Comparison of ENCODE assay signal across 25 cellular contexts in genomic region chr2:224772494-224772893, GRCh38. TPM values are rescaled to one million over a fixed set of nuclear protein-coding genes. Genes with fewer than 3 reads are reported as not detected.
DNase-seq lines count a peak whose midpoint lies in the region; ATAC-seq and TF ChIP-seq lines count a peak whose summit lies in the region.
"Had no signal": no experiment of that assay in that cellular context is flagged by ENCODE, and none has a peak within 500 bp of the region (broad histone marks: within the 10 kb centered on the region; RNA-seq: fewer than 3 reads in every experiment).

No MANE protein-coding gene starts in this region.

- H3K36me3 ChIP-seq in naive thymus-derived CD4-positive, alpha-beta T cell (ENCODE audit: control insufficient read depth in 2 of 3, insufficient read depth in 3 of 3, low read length in 3 of 3): peaks cover 29 to 86% (median 50%) of the 10 kb centered on the region in 3 experiments
- H3K36me3 ChIP-seq in esophagus muscularis mucosa: peaks cover 0 to 13% (median 0%) of the 10 kb centered on the region in 4 donors
- H3K36me3 ChIP-seq: prostate gland had no signal

- TF ChIP-seq CTCF in esophagus muscularis mucosa (IDR thresholded peaks at IDR 0.05): no peak

- H3K4me3 Mint-ChIP-seq in activated T-cell treated with anti-CD3 and anti-CD28 coated beads, Interleukin-2, amount 50 U/mL, for 24 hours: no peak overlapping the region
- H3K4me3 Mint-ChIP-seq in naive thymus-derived CD4-positive, alpha-beta T cell: peak overlapping the region in 1 of 10 donors; percentile 8
- H3K4me3 Mint-ChIP-seq: mesothelial cell of epicardium, neural crest cell had no signal

- no peak for TF ChIP-seq POLR2A in esophagus muscularis mucosa (IDR thresholded peaks at IDR 0.05; ENCODE audit: low read depth)

- peaks cover 15% of the 10 kb centered on the region for H3K4me1 Mint-ChIP-seq in activated T-cell treated with anti-CD3 and anti-CD28 coated beads, Interleukin-2, amount 50 U/mL, for 24 hours (ENCODE audit: low read depth)
- peaks cover 0 to 22% (median 12%) of the 10 kb centered on the region in 7 donors for H3K4me1 Mint-ChIP-seq in naive thymus-derived CD4-positive, alpha-beta T cell
- H3K4me1 Mint-ChIP-seq: mesothelial cell of epicardium, neural crest cell had no signal

- no peaks in the 10 kb centered on the region for H3K9me3 Mint-ChIP-seq in activated T-cell treated with anti-CD3 and anti-CD28 coated beads, Interleukin-2, amount 50 U/mL, for 24 hours
- H3K9me3 Mint-ChIP-seq in naive thymus-derived CD4-positive, alpha-beta T cell: peaks cover 0 to 2% (median 0%) of the 10 kb centered on the region in 11 donors
- H3K9me3 Mint-ChIP-seq: activated T-helper 2 cell treated with anti-CD3 and anti-CD28 coated beads, Interferon-gamma antibody, Interleukin-2, Interleukin-4, amounts not matched to agents 10 μg/mL and 5 μg/mL and 100 μg/mL, durations not matched to agents 14 hours and 24 hours and 36 hours; mesothelial cell of epicardium; neural crest cell had no signal

- 82% methylated on average over 1 of the region's 1 CpG for WGBS in esophagus muscularis mucosa

- no peak for TF ChIP-seq EP300 in esophagus muscularis mucosa (IDR thresholded peaks at IDR 0.05)

- DNase-seq in activated T-cell treated with anti-CD3 and anti-CD28 coated beads, Interleukin-2, amount 50 U/mL, for 24 hours: no peak
- no peak for DNase-seq in activated T-cell treated with anti-CD3 and anti-CD28 coated beads, Interleukin-2, amount 50 U/mL, for 48 hours
- DNase-seq in NCI-H1105 (lab: John Stamatoyannopoulos, UW): peak; percentile 4
- DNase-seq in NCI-H748 treated with DMSO at 0.1 percent for 48 hours (lab: John Stamatoyannopoulos, UW): peak; percentile 13
- no peak for DNase-seq in naive thymus-derived CD4-positive, alpha-beta T cell
- no peak for DNase-seq in glomerular visceral epithelial cell (ENCODE audit: extremely low spot score)
- no peak for DNase-seq in esophagus muscularis mucosa (ENCODE audit: extremely low spot score)
- DNase-seq: activated CD4-positive, alpha-beta T cell treated with anti-CD3 and anti-CD28 coated beads for 4 hours; brain microvascular endothelial cell; cortex of kidney; HCEC 1CT; heart left ventricle; KG1; stimulated activated CD4-positive, alpha-beta T cell treated with anti-CD3 and anti-CD28 coated beads, Interleukin-1b, Interleukin-23, amount 100 ng/mL, for 48 hours; stimulated activated naive CD4-positive, alpha-beta T cell treated with Interleukin-2 at 50 U/mL for 16 hours; tibial artery had no signal

- no peaks in the 10 kb centered on the region for H3K27me3 Mint-ChIP-seq in activated T-cell treated with anti-CD3 and anti-CD28 coated beads, Interleukin-2, amount 50 U/mL, for 24 hours
- no peaks in the 10 kb centered on the region for H3K27me3 Mint-ChIP-seq in naive thymus-derived CD4-positive, alpha-beta T cell

- no peaks in the 10 kb centered on the region for H3K9me3 ChIP-seq in naive thymus-derived CD4-positive, alpha-beta T cell (ENCODE audit: control insufficient read depth in 2 of 3, low read length in 3 of 3)
- no peaks in the 10 kb centered on the region for H3K9me3 ChIP-seq in esophagus muscularis mucosa
- H3K9me3 ChIP-seq: heart left ventricle, prostate gland, tibial artery had no signal

- H3K27me3 ChIP-seq in naive thymus-derived CD4-positive, alpha-beta T cell (ENCODE audit: control insufficient read depth in 2 of 2, insufficient read depth in 2 of 2, low read length in 2 of 2): no peaks in the 10 kb centered on the region
- H3K27me3 ChIP-seq in esophagus muscularis mucosa: no peaks in the 10 kb centered on the region
- H3K27me3 ChIP-seq: brain microvascular endothelial cell, heart left ventricle, tibial artery had no signal

- intact Hi-C loops in naive thymus-derived CD4-positive, alpha-beta T cell (cut with micrococcal nuclease): no loop called here
- intact Hi-C loops in esophagus muscularis mucosa (cut with DNase I): loop anchor here (10.0 kb wide), 1 partner anchor 418 kb away; no protein-coding TSS in a partner anchor

- CTCF ChIA-PET in naive thymus-derived CD4-positive, alpha-beta T cell (lab: Charles Lee): interaction anchor here (1.8 kb wide), 1 partner anchor 9 kb away, joined by 4 read pairs; no protein-coding TSS in a partner anchor

- no peak for ATAC-seq in naive thymus-derived CD4-positive, alpha-beta T cell
- no peak for ATAC-seq in HG02763 (IDR thresholded peaks at IDR 0.05; ENCODE audit: unreplicated experiment)
- ATAC-seq: heart left ventricle, left lobe of liver had no signal

- H3K36me3 Mint-ChIP-seq in activated T-cell treated with anti-CD3 and anti-CD28 coated beads, Interleukin-2, amount 50 U/mL, for 24 hours (ENCODE audit: low read depth): peaks cover 96% of the 10 kb centered on the region
- H3K36me3 Mint-ChIP-seq in naive thymus-derived CD4-positive, alpha-beta T cell: peaks cover 25 to 77% (median 64%) of the 10 kb centered on the region in 5 donors
- H3K36me3 Mint-ChIP-seq: mesothelial cell of epicardium had no signal

- no peaks in the 10 kb centered on the region for H3K4me1 ChIP-seq in naive thymus-derived CD4-positive, alpha-beta T cell (ENCODE audit: control insufficient read depth in 2 of 2, insufficient read depth in 2 of 2, low read length in 2 of 2)
- no peaks in the 10 kb centered on the region for H3K4me1 ChIP-seq in esophagus muscularis mucosa
- H3K4me1 ChIP-seq: heart left ventricle, prostate gland, tibial artery had no signal

- POLR2A ChIA-PET in naive thymus-derived CD4-positive, alpha-beta T cell (lab: Charles Lee): no interaction called here

- no peak overlapping the region for H3K27ac ChIP-seq in naive thymus-derived CD4-positive, alpha-beta T cell (ENCODE audit: low read depth, low read length)
- no peak overlapping the region for H3K27ac ChIP-seq in esophagus muscularis mucosa (replicated peaks in 1 of 4)
- H3K27ac ChIP-seq: brain microvascular endothelial cell, heart left ventricle, prostate gland, RWPE1, tibial artery had no signal

- H3K4me3 ChIP-seq in naive thymus-derived CD4-positive, alpha-beta T cell (ENCODE audit: low read length): no peak overlapping the region
- H3K4me3 ChIP-seq in esophagus muscularis mucosa: no peak overlapping the region
- H3K4me3 ChIP-seq: heart left ventricle, prostate gland, tibial artery had no signal

- H3K27ac Mint-ChIP-seq in activated T-cell treated with anti-CD3 and anti-CD28 coated beads, Interleukin-2, amount 50 U/mL, for 24 hours: peak overlapping the region; percentile 58
- H3K27ac Mint-ChIP-seq in naive thymus-derived CD4-positive, alpha-beta T cell: peak overlapping the region in 6 of 9 donors; percentile 13 to 85 (median 66)
- H3K27ac Mint-ChIP-seq: activated T-helper 2 cell treated with anti-CD3 and anti-CD28 coated beads, Interferon-gamma antibody, Interleukin-2, Interleukin-4, amounts not matched to agents 10 μg/mL and 5 μg/mL and 100 μg/mL, durations not matched to agents 14 hours and 24 hours and 36 hours; mesothelial cell of epicardium had no signal

RNA-seq across cellular contexts. Expression of gene CCDC195, which starts 56.3 kb away (rescaled TPM):
- total RNA-seq in naive thymus-derived CD4-positive, alpha-beta T cell: not detected
- polyA plus RNA-seq in naive thymus-derived CD4-positive, alpha-beta T cell: not detected
- not detected for total RNA-seq in esophagus muscularis mucosa
- total RNA-seq: activated T-helper 2 cell treated with anti-CD3 and anti-CD28 coated beads, Interferon-gamma antibody, Interleukin-2, Interleukin-4, amounts not matched to agents 10 μg/mL and 5 μg/mL and 100 μg/mL, durations not matched to agents 14 hours and 24 hours and 36 hours; heart left ventricle; left lobe of liver; mesothelial cell of epicardium; neural crest cell; prostate gland; skeletal muscle tissue had no signal
- polyA plus RNA-seq: adipose tissue, heart left ventricle had no signal

Comparison
In these comparisons a context has a peak if more than half of its experiments do, and no peak if none do; other contexts are left out.
1. DNase-seq: peak in NCI-H1105 (single experiment) and NCI-H748 treated with DMSO at 0.1 percent for 48 hours (single experiment); none in activated T-cell treated with anti-CD3 and anti-CD28 coated beads, Interleukin-2, amount 50 U/mL, for 24 hours (single experiment), activated T-cell treated with anti-CD3 and anti-CD28 coated beads, Interleukin-2, amount 50 U/mL, for 48 hours (0 of 2), naive thymus-derived CD4-positive, alpha-beta T cell (0 of 9), glomerular visceral epithelial cell (single experiment) and esophagus muscularis mucosa (single experiment).